8 cellular contexts compared by ENCODE assay signal in the genomic region with DNA sequence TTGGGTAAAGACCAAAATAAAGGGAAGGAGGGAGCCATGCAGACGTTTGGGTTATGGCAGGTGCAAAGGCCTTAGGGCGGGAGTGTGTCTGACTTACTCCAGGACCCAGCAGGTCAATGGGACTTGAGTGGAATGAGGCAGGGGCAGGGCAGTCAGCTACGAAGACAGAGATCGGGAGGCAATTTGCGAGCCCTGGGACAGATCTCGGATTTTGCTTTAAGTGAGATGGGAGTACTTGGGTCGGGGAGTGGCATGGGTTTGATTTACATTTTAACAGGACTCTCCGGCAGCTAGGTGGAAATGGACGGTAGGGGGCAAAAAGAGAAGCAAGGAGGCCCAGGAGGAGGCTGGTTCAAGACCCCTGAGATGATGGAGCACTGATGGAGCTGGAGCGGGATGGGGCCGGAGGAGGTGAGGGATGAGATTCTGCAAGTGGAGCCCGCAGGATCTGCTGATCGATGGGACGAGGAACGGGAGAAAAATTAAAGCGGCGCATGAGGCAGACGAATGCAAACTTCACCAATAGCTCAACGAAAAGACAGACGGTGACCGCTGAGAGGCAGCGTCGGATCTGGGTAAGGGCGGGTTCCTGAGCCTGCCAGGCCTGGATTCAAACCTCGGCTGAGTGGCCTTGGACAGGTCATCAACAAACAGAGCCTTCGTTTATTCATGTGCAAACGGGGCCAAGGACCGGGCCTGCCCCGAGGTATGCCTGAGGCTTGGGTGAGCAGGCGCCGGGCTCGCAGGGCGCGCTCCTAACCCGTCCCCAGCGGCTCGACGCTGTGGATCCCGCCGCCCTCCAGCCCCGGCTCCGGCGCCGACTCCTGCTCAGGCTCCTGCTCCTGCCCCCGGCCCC. TPM values are rescaled to one million over a fixed set of nuclear protein-coding genes. Genes with fewer than 3 reads are reported as not detected.
DNase-seq lines count a peak whose midpoint lies in the region; ATAC-seq and TF ChIP-seq lines count a peak whose summit lies in the region.

No MANE protein-coding gene starts in this region.

- peak overlapping the region; percentile 61 for H4K91ac ChIP-seq in mesenchymal stem cell (ENCODE audit: low read length)

- H3K9me3 Mint-ChIP-seq in CD14-positive monocyte = peaks cover 1 to 7% (median 4%) of the 10 kb centered on the region in 7 donors

- peak overlapping the region; percentile 35 to 73 for H3K4ac ChIP-seq in mesenchymal stem cell (ENCODE audit: low read depth in 1 of 2, low read length in 2 of 2)

- no peaks in the 10 kb centered on the region for H3K9me3 ChIP-seq in endocrine pancreas (ENCODE audit: control insufficient read depth, low read length)
- no peaks in the 10 kb centered on the region for H3K9me3 ChIP-seq in mesenchymal stem cell (ENCODE audit: control insufficient read depth, low read length)

- DNase-seq in CD14-positive monocyte (ENCODE audit: low spot score) = peak; percentile 51
- DNase-seq in NCI-H446 treated with DMSO at 0.1 percent for 48 hours (lab: John Stamatoyannopoulos, UW) = peak; percentile 55
- peak; percentile 73 to 75 for DNase-seq in activated CD4-positive, alpha-beta T cell treated with anti-CD3 and anti-CD28 coated beads, Interleukin-2, amount 50 U/mL, for 48 hours
- DNase-seq in mesenchymal stem cell = peak; percentile 83
- peak; percentile 21 for DNase-seq in stimulated activated CD8-positive, alpha-beta memory T cell treated with anti-CD3 and anti-CD28 coated beads, Interleukin-15, amount 100 ng/mL, for 1 hour (ENCODE audit: low read depth)

- H2AK5ac ChIP-seq in mesenchymal stem cell (ENCODE audit: low read length, severe bottlenecking) = peak overlapping the region; percentile 77

- peaks cover 1 to 4% (median 3%) of the 10 kb centered on the region in 3 donors for H3K27me3 Mint-ChIP-seq in CD14-positive monocyte (ENCODE audit: low read depth in 3 of 3)

- 5% methylated on average over 26 of the region's 45 CpGs for WGBS in mesenchymal stem cell

- peak overlapping the region; percentile 57 to 88 (median 73) for H3K27ac Mint-ChIP-seq in CD14-positive monocyte

- H3K4me3 ChIP-seq in endocrine pancreas (ENCODE audit: control insufficient read depth, insufficient read depth, low read length) (peak overlapping the region; percentile 35), mesenchymal stem cell (ENCODE audit: insufficient read depth in 1 of 2, low read depth in 1 of 2, low read length in 2 of 2) (peak overlapping the region; percentile 54 to 76)

- peak overlapping the region; percentile 29 for H2AFZ ChIP-seq in mesenchymal stem cell (ENCODE audit: low read depth, low read length)

- no peak overlapping the region for H2BK5ac ChIP-seq in mesenchymal stem cell (ENCODE audit: low read depth, low read length, poor library complexity, severe bottlenecking)

- H3K4me1 ChIP-seq in endocrine pancreas (ENCODE audit: control insufficient read depth, insufficient read depth, low read length) = no peaks in the 10 kb centered on the region
- H3K4me1 ChIP-seq in mesenchymal stem cell (ENCODE audit: control insufficient read depth, insufficient read depth, low read depth, low read length) = peaks cover 14% of the 10 kb centered on the region

- H2BK15ac ChIP-seq in mesenchymal stem cell (ENCODE audit: low read depth, poor library complexity, severe bottlenecking) = no peak overlapping the region

- H4K8ac ChIP-seq in mesenchymal stem cell (ENCODE audit: low read length) = peak overlapping the region; percentile 61

- ATAC-seq in GM19043 (IDR thresholded peaks at IDR 0.05; ENCODE audit: low read depth, unreplicated experiment) (peak; percentile 54), HG03342 (IDR thresholded peaks at IDR 0.05; ENCODE audit: unreplicated experiment) (peak; percentile 58)

- H3K9ac ChIP-seq in endocrine pancreas (ENCODE audit: control insufficient read depth, insufficient read depth, low read length) (peak overlapping the region; percentile 87), mesenchymal stem cell (ENCODE audit: low read length) (peak overlapping the region; percentile 86)

- H3K36me3 ChIP-seq in endocrine pancreas (ENCODE audit: control insufficient read depth, insufficient read depth, low read length) = no peaks in the 10 kb centered on the region
- H3K36me3 ChIP-seq in mesenchymal stem cell (ENCODE audit: control insufficient read depth in 1 of 2, insufficient read depth in 2 of 2, low read depth in 1 of 2, low read length in 2 of 2) = peaks cover 22 to 24% of the 10 kb centered on the region in 2 experiments

- TF ChIP-seq CTCF in CD14-positive monocyte (IDR thresholded peaks at IDR 0.05) = peak; percentile 17

- peak overlapping the region in 1 of 2 experiments; percentile 83 for H3K23ac ChIP-seq in mesenchymal stem cell (ENCODE audit: low read length in 2 of 2)

- peaks cover 30% of the 10 kb centered on the region for H3K4me1 Mint-ChIP-seq in CD14-positive monocyte

- intact Hi-C loops in CD14-positive monocyte (cut with micrococcal nuclease) = loop anchor here (5.0 to 10.0 kb wide), 3 partner anchors 35 to 55 kb away; a partner anchor contains a TSS

- peaks cover 25 to 27% of the 10 kb centered on the region in 2 donors for H3K36me3 Mint-ChIP-seq in CD14-positive monocyte

- H2BK120ac ChIP-seq in mesenchymal stem cell (ENCODE audit: low read depth, low read length) = no peak overlapping the region

- H3K27me3 ChIP-seq in endocrine pancreas (ENCODE audit: control insufficient read depth, insufficient read depth, low read length) (no peaks in the 10 kb centered on the region), mesenchymal stem cell (ENCODE audit: control insufficient read depth in 1 of 2, insufficient read depth in 1 of 2, low read length in 2 of 2) (no peaks in the 10 kb centered on the region)

- H3K4me3 Mint-ChIP-seq in CD14-positive monocyte = peak overlapping the region; percentile 80 to 91

- peak overlapping the region; percentile 45 to 85 for H3K18ac ChIP-seq in mesenchymal stem cell (ENCODE audit: low read depth in 1 of 2, low read length in 2 of 2)

- peaks cover 15% of the 10 kb centered on the region for H3K79me1 ChIP-seq in mesenchymal stem cell (replicated peaks; ENCODE audit: low read length, poor library complexity, severe bottlenecking)

- H3K4me2 ChIP-seq in mesenchymal stem cell (ENCODE audit: low read length, poor library complexity, severe bottlenecking) = peak overlapping the region; percentile 93

- peak overlapping the region; percentile 85 for H3K27ac ChIP-seq in mesenchymal stem cell (ENCODE audit: low read length, poor library complexity, severe bottlenecking)

- peak overlapping the region; percentile 12 to 86 for H3K14ac ChIP-seq in mesenchymal stem cell (ENCODE audit: low read length in 2 of 2)

- H2BK12ac ChIP-seq in mesenchymal stem cell (ENCODE audit: low read length in 2 of 2) = peak overlapping the region; percentile 31 to 49

RNA-seq across cellular contexts. Expression of a gene that starts 0.8 kb away (rescaled TPM):
- 10 to 100 TPM; 66.8 to 70.8 TPM for polyA plus RNA-seq in CD14-positive monocyte
- 78.2 TPM for polyA plus RNA-seq in mesenchymal stem cell (2013, experiment 1 of 2)
- polyA plus RNA-seq in mesenchymal stem cell (2013, experiment 2 of 2) = 76.4 TPM

RNA-seq across cellular contexts. Expression of a gene that starts 26.8 kb away (rescaled TPM):
- polyA plus RNA-seq in CD14-positive monocyte = 1 to 10 TPM; 8.0 to 9.4 TPM
- polyA plus RNA-seq in mesenchymal stem cell (2013, experiment 1 of 2) = 52.7 TPM
- polyA plus RNA-seq in mesenchymal stem cell (2013, experiment 2 of 2) = 53.4 TPM

RNA-seq across cellular contexts. Expression of a gene that starts 55.0 kb away (rescaled TPM):
- polyA plus RNA-seq in CD14-positive monocyte = 10 to 100 TPM; 10.5 to 11.3 TPM
- polyA plus RNA-seq in mesenchymal stem cell (2013, experiment 1 of 2) = 34.7 TPM
- polyA plus RNA-seq in mesenchymal stem cell (2013, experiment 2 of 2) = 36.0 TPM

Comparison
In these comparisons a context has a peak if more than half of its experiments do, and no peak if none do; other contexts are left out.
1. Peak in every context shown above with its lines: DNase-seq, ATAC-seq, H3K4me3 ChIP-seq and H3K27ac ChIP-seq.
2. DNase-seq: peak in every context shown above with its lines; median percentile 83 in mesenchymal stem cell; 74 in activated CD4-positive, alpha-beta T cell treated with anti-CD3 and anti-CD28 coated beads, Interleukin-2, amount 50 U/mL, for 48 hours; 55 in NCI-H446 treated with DMSO at 0.1 percent for 48 hours; 51 in CD14-positive monocyte; 21 in stimulated activated CD8-positive, alpha-beta memory T cell treated with anti-CD3 and anti-CD28 coated beads, Interleukin-15, amount 100 ng/mL, for 1 hour.